9 cellular contexts compared by ENCODE assay signal in the genomic region with DNA sequence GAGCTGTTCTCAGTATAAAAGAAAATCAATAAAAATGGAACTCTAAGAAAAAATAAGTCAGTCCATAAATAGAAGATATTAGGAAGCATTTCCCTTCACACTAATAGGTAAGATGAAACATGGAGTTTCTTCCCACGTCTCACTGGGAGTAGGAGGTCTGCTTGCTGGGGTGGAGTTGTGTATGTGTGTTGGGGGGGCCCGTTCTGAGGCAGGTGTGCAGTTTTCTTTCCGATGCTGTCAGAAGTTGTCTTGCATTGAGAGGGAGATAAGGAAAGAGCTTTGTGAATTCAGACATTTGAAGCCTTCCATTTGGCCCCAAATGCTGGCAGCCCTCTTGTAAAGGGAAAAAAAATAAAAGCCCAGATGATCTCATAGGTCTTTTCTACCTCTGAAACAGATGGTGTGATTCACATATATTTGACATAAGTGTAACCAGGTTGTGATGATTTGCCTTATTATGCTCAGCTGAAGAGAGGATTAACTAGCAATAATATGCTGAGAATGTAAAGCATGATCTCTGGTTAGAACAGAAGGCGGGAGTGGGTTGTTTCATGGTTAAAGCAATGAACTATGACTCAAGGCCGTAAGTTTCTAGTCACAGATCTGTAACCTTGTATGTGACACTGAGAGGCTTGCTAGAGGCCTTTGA. TPM values are rescaled to one million over a fixed set of nuclear protein-coding genes. Genes with fewer than 3 reads are reported as not detected.
A peak's percentile ranks its signal among the peaks of the same experiment; 100 is the strongest.
DNase-seq lines count a peak whose midpoint lies in the region; ATAC-seq and TF ChIP-seq lines count a peak whose summit lies in the region.
"Had no signal": no experiment of that assay in that cellular context is flagged by ENCODE, and none has a peak within 500 bp of the region (broad histone marks: within the 10 kb centered on the region; RNA-seq: fewer than 3 reads in every experiment).

No MANE protein-coding gene starts in this region.

- intact Hi-C loops in tibial artery (cut with DNase I; ENCODE audit: low total_unique reads): no loop called here

- H3K4me3 Mint-ChIP-seq in activated naive CD8-positive, alpha-beta T cell treated with anti-CD3 and anti-CD28 coated beads for 36 hours: peak overlapping the region; percentile 51
- H3K4me3 Mint-ChIP-seq in naive thymus-derived CD8-positive, alpha-beta T cell: peak overlapping the region; percentile 4 to 95 (median 71)

- peak; percentile 46 for ATAC-seq in HG02885 (IDR thresholded peaks at IDR 0.05; ENCODE audit: poor library complexity, unreplicated experiment)
- ATAC-seq in naive thymus-derived CD8-positive, alpha-beta T cell: peak in 1 of 2 donors; percentile 29

- no peak overlapping the region for H3K27ac ChIP-seq in tibial artery

- DNase-seq in GM10248 (ENCODE audit: extremely low spot score) (peak; percentile 38), tibial artery (no peak), NCI-H1092 (lab: John Stamatoyannopoulos, UW) (no peak)
- DNase-seq in activated naive CD8-positive, alpha-beta T cell treated with anti-CD3 and anti-CD28 coated beads for 36 hours: no peak
- DNase-seq in naive thymus-derived CD8-positive, alpha-beta T cell: no peak
- no peak for DNase-seq in stimulated activated CD8-positive, alpha-beta memory T cell treated with anti-CD3 and anti-CD28 coated beads, Interleukin-4, amount 100 ng/mL, for 48 hours
- no peak for DNase-seq in effector CD4-positive, alpha-beta T cell
- DNase-seq: activated effector memory CD4-positive, alpha-beta T cell treated with anti-CD3 and anti-CD28 coated beads, Interleukin-2, amount 50 U/mL, for 16 hours had no signal

- H3K4me3 ChIP-seq in tibial artery: no peak overlapping the region

- H3K27me3 Mint-ChIP-seq in activated naive CD8-positive, alpha-beta T cell treated with anti-CD3 and anti-CD28 coated beads for 36 hours: no peaks in the 10 kb centered on the region
- no peaks in the 10 kb centered on the region for H3K27me3 Mint-ChIP-seq in naive thymus-derived CD8-positive, alpha-beta T cell

- no peaks in the 10 kb centered on the region for H3K4me1 ChIP-seq in tibial artery

- POLR2A ChIA-PET in GM10248 (lab: Yijun Ruan, JAX): no interaction called here
- POLR2A ChIA-PET in naive thymus-derived CD8-positive, alpha-beta T cell (lab: Charles Lee): interaction anchor here (0.9 to 2.4 kb wide), 2 partner anchors 8 to 133 kb away, joined by 3 to 9 read pairs; a partner anchor contains a TSS

- H3K36me3 Mint-ChIP-seq in activated naive CD8-positive, alpha-beta T cell treated with anti-CD3 and anti-CD28 coated beads for 36 hours: peaks cover 74% of the 10 kb centered on the region
- H3K36me3 Mint-ChIP-seq in naive thymus-derived CD8-positive, alpha-beta T cell: peaks cover 3 to 86% (median 38%) of the 10 kb centered on the region in 3 donors

- H3K36me3 ChIP-seq in tibial artery: no peaks in the 10 kb centered on the region

- no peaks in the 10 kb centered on the region for H3K9me3 Mint-ChIP-seq in activated naive CD8-positive, alpha-beta T cell treated with anti-CD3 and anti-CD28 coated beads for 36 hours
- no peaks in the 10 kb centered on the region for H3K9me3 Mint-ChIP-seq in naive thymus-derived CD8-positive, alpha-beta T cell

- TF ChIP-seq CTCF in GM10248 (IDR thresholded peaks at IDR 0.05; ENCODE audit: control extremely low read depth, extremely low read depth, low read depth, missing control alignments): no peak
- no peak for TF ChIP-seq CTCF in tibial artery (IDR thresholded peaks at IDR 0.05)

- peaks cover 0 to 8% of the 10 kb centered on the region in 2 donors for H3K27me3 ChIP-seq in tibial artery

- peaks cover 93% of the 10 kb centered on the region for H3K4me1 Mint-ChIP-seq in activated naive CD8-positive, alpha-beta T cell treated with anti-CD3 and anti-CD28 coated beads for 36 hours
- peaks cover 60 to 99% (median 97%) of the 10 kb centered on the region in 4 donors for H3K4me1 Mint-ChIP-seq in naive thymus-derived CD8-positive, alpha-beta T cell

- CTCF ChIA-PET in GM10248 (lab: Yijun Ruan, JAX): interaction anchor here (0.9 to 5.5 kb wide), 6 partner anchors 8 to 143 kb away, joined by 3 to 37 read pairs (median 4); a partner anchor contains a TSS

- H3K9me3 ChIP-seq in tibial artery: no peaks in the 10 kb centered on the region

- peak overlapping the region; percentile 95 for H3K27ac Mint-ChIP-seq in activated naive CD8-positive, alpha-beta T cell treated with anti-CD3 and anti-CD28 coated beads for 36 hours
- peak overlapping the region; percentile 83 to 98 (median 92) for H3K27ac Mint-ChIP-seq in naive thymus-derived CD8-positive, alpha-beta T cell

RNA-seq across cellular contexts. Expression of a gene that starts 8.8 kb away (rescaled TPM):
- total RNA-seq in activated naive CD8-positive, alpha-beta T cell treated with anti-CD3 and anti-CD28 coated beads for 36 hours: 10 to 100 TPM; 42.7 to 46.6 TPM
- total RNA-seq in naive thymus-derived CD8-positive, alpha-beta T cell: 10 to 100 TPM; 83.7 to 88.5 TPM
- 10 to 100 TPM; 52.3 to 90.5 (median 73.4) TPM for polyA plus RNA-seq in naive thymus-derived CD8-positive, alpha-beta T cell
